ENCODE assay signal across 8 cellular contexts in the genomic region with DNA sequence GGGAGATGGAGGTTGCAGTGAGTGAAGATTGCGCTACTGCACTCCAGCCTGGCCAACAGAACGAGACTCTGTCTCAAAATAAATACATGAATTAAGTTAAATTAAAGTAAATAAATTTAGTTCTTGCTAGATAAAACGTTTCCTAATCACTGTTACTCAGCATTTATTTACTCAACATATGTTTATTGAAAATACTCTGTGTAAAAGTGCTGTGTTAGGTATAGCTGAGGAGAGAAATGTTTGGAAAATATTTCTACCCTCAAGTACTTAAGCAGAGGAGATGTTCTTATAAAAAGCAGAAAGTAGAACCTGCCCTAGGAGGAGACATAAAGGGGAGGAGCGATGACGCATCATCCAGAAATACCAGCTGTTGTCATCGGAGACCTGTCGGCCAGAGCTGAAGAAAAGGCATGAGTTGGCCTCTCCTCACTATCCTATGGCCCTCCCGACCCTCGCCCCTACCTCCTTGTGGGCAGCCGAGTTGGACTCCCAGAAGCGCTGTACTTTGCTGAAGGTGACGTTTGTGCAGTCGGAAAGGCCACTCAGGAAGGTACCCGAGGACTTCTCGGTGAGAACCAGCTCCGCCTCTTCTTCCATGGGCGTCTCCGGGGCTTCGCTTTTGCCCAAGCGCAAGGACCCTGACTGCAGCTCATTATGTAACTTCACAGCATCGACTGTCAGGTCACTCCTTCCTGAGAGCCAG. TPM values are rescaled to one million over a fixed set of nuclear protein-coding genes. Genes with fewer than 3 reads are reported as not detected.
DNase-seq lines count a peak whose midpoint lies in the region; ATAC-seq and TF ChIP-seq lines count a peak whose summit lies in the region.

No MANE protein-coding gene starts in this region.

- H3K27ac ChIP-seq in HUES48 (ENCODE audit: low read depth, low read length): peak overlapping the region; percentile 79
- peak overlapping the region; percentile 36 to 91 for H3K27ac ChIP-seq in SK-N-SH (ENCODE audit: low read depth in 2 of 2, low read length in 1 of 2)
- H3K27ac ChIP-seq in left lung: peak overlapping the region in 1 of 2 donors; percentile 91
- H3K27ac ChIP-seq in stomach: peak overlapping the region; percentile 68 to 86 (median 78)

- peaks cover 7% of the 10 kb centered on the region for H3F3A ChIP-seq in SK-N-SH (replicated peaks; ENCODE audit: insufficient read depth)

- H3K4me1 ChIP-seq in HUES48 (ENCODE audit: control insufficient read depth, insufficient read depth, low read length): peaks cover 7% of the 10 kb centered on the region
- peaks cover 0 to 3% of the 10 kb centered on the region in 2 experiments; a peak in 2 of 4 replicates for H3K4me1 ChIP-seq in SK-N-SH (ENCODE audit: control insufficient read depth in 1 of 2, insufficient read depth in 2 of 2, low read depth in 1 of 2, low read length in 1 of 2)
- peaks cover 3 to 32% of the 10 kb centered on the region in 2 donors for H3K4me1 ChIP-seq in left lung
- H3K4me1 ChIP-seq in stomach: peaks cover 10 to 23% (median 15%) of the 10 kb centered on the region in 4 donors

- TF ChIP-seq POLR2A in stomach (IDR thresholded peaks at IDR 0.05): no peak

- H3K79me2 ChIP-seq in SK-N-SH (ENCODE audit: insufficient read depth): peaks cover 40% of the 10 kb centered on the region

- POLR2A ChIA-PET in SK-N-SH (lab: Yijun Ruan, JAX): interaction anchor here (0.6 to 1.9 kb wide), 4 partner anchors 40 to 238 kb away, joined by 3 to 11 read pairs (median 4); partner anchors contain the start of gene FRAT1

- TF ChIP-seq EP300 in SK-N-SH (IDR thresholded peaks at IDR 0.05; ENCODE audit: borderline replicate concordance in 1 of 2, low read depth in 1 of 2, low read length in 1 of 2): no peak
- TF ChIP-seq EP300 in stomach (IDR thresholded peaks at IDR 0.05): no peak

- CTCF ChIA-PET in SK-N-SH (lab: Yijun Ruan, JAX): interaction anchor here (0.7 to 2.3 kb wide), 6 partner anchors 9 to 154 kb away, joined by 3 to 7 read pairs (median 4); no protein-coding TSS in a partner anchor

- H3K9me3 ChIP-seq in HUES48 (ENCODE audit: control insufficient read depth, insufficient read depth, low read length): no peaks in the 10 kb centered on the region
- no peaks in the 10 kb centered on the region for H3K9me3 ChIP-seq in SK-N-SH
- H3K9me3 ChIP-seq in left lung: no peaks in the 10 kb centered on the region
- no peaks in the 10 kb centered on the region for H3K9me3 ChIP-seq in stomach

- 0 out of 2 replicates have a peak overlapping the region, but pooled peaks have one; percentile 65 for H3K9ac ChIP-seq in HUES48 (ENCODE audit: low read depth, low read length)
- peak overlapping the region; percentile 82 for H3K9ac ChIP-seq in SK-N-SH

- H2AFZ ChIP-seq in SK-N-SH (ENCODE audit: low read depth): peak overlapping the region; percentile 52

- no peaks in the 10 kb centered on the region for H3K9me2 ChIP-seq in SK-N-SH

- intact Hi-C loops in left lung (cut with DNase I): no loop called here
- intact Hi-C loops in stomach (cut with DNase I; ENCODE audit: low total_unique reads): no loop called here

- no peaks in the 10 kb centered on the region for H3K27me3 ChIP-seq in HUES48 (ENCODE audit: control insufficient read depth, insufficient read depth, low read length)
- no peaks in the 10 kb centered on the region for H3K27me3 ChIP-seq in SK-N-SH (ENCODE audit: insufficient read depth)
- no peaks in the 10 kb centered on the region for H3K27me3 ChIP-seq in left lung
- H3K27me3 ChIP-seq in stomach: no peaks in the 10 kb centered on the region

- peak; percentile 59 for ATAC-seq in left lung
- no peak for ATAC-seq in GM21723 (IDR thresholded peaks at IDR 0.05; ENCODE audit: unreplicated experiment)

- WGBS in SK-N-SH (ENCODE audit: low lambda C conversion rate): 10% methylated on average over 20 of the region's 21 CpGs
- whole genome bisulfite sequencing in stomach, 5 donors: 20 to 41% (median 22%) methylated on average over 21 of the region's 21 CpGs

- H3K4me3 ChIP-seq in HUES48 (ENCODE audit: low read depth, low read length): peak overlapping the region; percentile 90
- peak overlapping the region; percentile 73 to 84 for H3K4me3 ChIP-seq in SK-N-SH (ENCODE audit: low read depth in 2 of 2, low read length in 1 of 2)
- peak overlapping the region; percentile 92 to 95 for H3K4me3 ChIP-seq in cardiac fibroblast (replicated peaks in 1 of 2; ENCODE audit: low read depth in 2 of 2, low read length in 2 of 2)
- H3K4me3 ChIP-seq in left lung: peak overlapping the region; percentile 72 to 86
- peak overlapping the region; percentile 61 to 89 (median 78) for H3K4me3 ChIP-seq in stomach

- H3K36me3 ChIP-seq in HUES48 (ENCODE audit: control insufficient read depth, insufficient read depth, low read length) (peaks cover 44% of the 10 kb centered on the region), SK-N-SH (replicated peaks in 1 of 2; ENCODE audit: control insufficient read depth in 1 of 2, insufficient read depth in 2 of 2, low read length in 1 of 2) (peaks cover 11 to 39% of the 10 kb centered on the region in 2 experiments), left lung (peaks cover 0 to 38% of the 10 kb centered on the region in 2 donors), stomach (peaks cover 16 to 31% (median 28%) of the 10 kb centered on the region in 4 donors)

- peak overlapping the region; percentile 91 for H3K4me2 ChIP-seq in SK-N-SH

- H4K20me1 ChIP-seq in SK-N-SH (ENCODE audit: insufficient read depth): no peaks in the 10 kb centered on the region

- peak; percentile 77 for DNase-seq in EL
- DNase-seq in SK-N-SH: peak; percentile 72
- peak; percentile 68 to 85 for DNase-seq in cardiac fibroblast (ENCODE audit: low read depth in 2 of 2)
- no peak for DNase-seq in left lung
- DNase-seq in stomach: peak; percentile 43
- no peak for DNase-seq in DMS153 (lab: John Stamatoyannopoulos, UW)

- TF ChIP-seq CTCF in SK-N-SH (IDR thresholded peaks at IDR 0.05): no peak
- no peak for TF ChIP-seq CTCF in cardiac fibroblast (IDR thresholded peaks at IDR 0.05; ENCODE audit: low read depth, low read length)
- no peak for TF ChIP-seq CTCF in left lung (IDR thresholded peaks at IDR 0.05)
- no peak for TF ChIP-seq CTCF in stomach (IDR thresholded peaks at IDR 0.05)

- no peak for TF ChIP-seq RAD21 in SK-N-SH (IDR thresholded peaks at IDR 0.05; ENCODE audit: low read length)

TF ChIP-seq in SK-N-SH, 30 proteins besides CTCF, POLR2A, EP300 and RAD21 (continues in another document):
- TF ChIP-seq EZH2phosphoT487 (IDR thresholded peaks at IDR 0.05; ENCODE audit: borderline replicate concordance, low read depth) (no peak), MXI1 (IDR thresholded peaks at IDR 0.05; ENCODE audit: low read depth, low read length) (peak; percentile 71), TEAD4 (IDR thresholded peaks at IDR 0.05; ENCODE audit: borderline replicate concordance, insufficient read depth) (no peak), POLR2AphosphoS5 (IDR thresholded peaks at IDR 0.05; ENCODE audit: low read depth, low read length) (0 out of 2 replicates have a peak, but pooled peaks have one; percentile 18), CHD2 (IDR thresholded peaks at IDR 0.05; ENCODE audit: low read length, partially characterized antibody) (no peak), NRF1 (IDR thresholded peaks at IDR 0.05; ENCODE audit: low read depth, low read length) (no peak), SMC3 (IDR thresholded peaks at IDR 0.05; ENCODE audit: low read depth, low read length) (no peak), YY1 (IDR thresholded peaks at IDR 0.05; ENCODE audit: low read depth) (no peak), MEF2A (IDR thresholded peaks at IDR 0.05; ENCODE audit: borderline replicate concordance, low read depth) (0 out of 2 replicates have a peak, but pooled peaks have one; percentile 76), FOXJ3 (CRISPR knock-in tag; IDR thresholded peaks at IDR 0.05) (no peak)
- TF ChIP-seq, protein P1, sequence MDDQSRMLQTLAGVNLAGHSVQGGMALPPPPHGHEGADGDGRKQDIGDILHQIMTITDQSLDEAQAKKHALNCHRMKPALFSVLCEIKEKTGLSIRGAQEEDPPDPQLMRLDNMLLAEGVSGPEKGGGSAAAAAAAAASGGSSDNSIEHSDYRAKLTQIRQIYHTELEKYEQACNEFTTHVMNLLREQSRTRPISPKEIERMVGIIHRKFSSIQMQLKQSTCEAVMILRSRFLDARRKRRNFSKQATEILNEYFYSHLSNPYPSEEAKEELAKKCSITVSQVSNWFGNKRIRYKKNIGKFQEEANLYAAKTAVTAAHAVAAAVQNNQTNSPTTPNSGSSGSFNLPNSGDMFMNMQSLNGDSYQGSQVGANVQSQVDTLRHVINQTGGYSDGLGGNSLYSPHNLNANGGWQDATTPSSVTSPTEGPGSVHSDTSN (IDR thresholded peaks at IDR 0.05): 0 out of 2 replicates have a peak, but pooled peaks have one; percentile 10

RNA-seq across cellular contexts. Expression of gene RRP12, which starts 1.1 kb away (rescaled TPM):
- 40.9 and 46.4 TPM in 2 replicates for polyA plus RNA-seq in SK-N-SH (2012; rRNA removed)
- polyA plus RNA-seq in SK-N-SH (2012; cell fraction: cytosol; rRNA removed): 21.5 and 26.1 TPM in 2 replicates
- polyA plus RNA-seq in SK-N-SH (2012; cell fraction: nucleus; rRNA removed): 123 and 132 TPM in 2 replicates
- 10 to 100 TPM; 21.2 to 40.4 TPM for total RNA-seq in left lung
- 10 to 100 TPM in 4 of 5 donors, 1 to 10 TPM in 1; 3.5 to 22.2 (median 15.6) TPM for total RNA-seq in stomach
- 10 to 100 TPM; 12.0 to 16.8 (median 13.1) TPM for polyA plus RNA-seq in stomach

RNA-seq across cellular contexts. Expression of gene PGAM1, which starts 26.0 kb away (rescaled TPM):
- polyA plus RNA-seq in SK-N-SH (2012; rRNA removed) (398 and 419 TPM in 2 replicates), stomach (100 to 1,000 TPM; 116 to 180 (median 137) TPM)
- 320 and 415 TPM in 2 replicates for polyA plus RNA-seq in SK-N-SH (2012; cell fraction: cytosol; rRNA removed)
- polyA plus RNA-seq in SK-N-SH (2012; cell fraction: nucleus; rRNA removed): 161 and 207 TPM in 2 replicates
- total RNA-seq in left lung (100 to 1,000 TPM; 209 to 236 TPM), stomach (100 to 1,000 TPM in 1 of 5 donors, 10 to 100 TPM in 4; 29.2 to 122 (median 95.6) TPM)

RNA-seq across cellular contexts. Expression of gene EXOSC1, which starts 45.8 kb away (rescaled TPM):
- polyA plus RNA-seq in SK-N-SH (2012; rRNA removed): 49.0 and 50.0 TPM in 2 replicates
- polyA plus RNA-seq in SK-N-SH (2012; cell fraction: cytosol; rRNA removed): 46.6 and 47.9 TPM in 2 replicates
- 25.6 and 31.3 TPM in 2 replicates for polyA plus RNA-seq in SK-N-SH (2012; cell fraction: nucleus; rRNA removed)
- total RNA-seq in left lung: 10 to 100 TPM; 27.2 to 30.4 TPM
- 10 to 100 TPM; 11.6 to 30.6 (median 14.5) TPM for total RNA-seq in stomach
- 10 to 100 TPM; 50.9 to 71.0 (median 52.7) TPM for polyA plus RNA-seq in stomach

RNA-seq across cellular contexts. Expression of gene ZDHHC16, which starts 46.0 kb away (rescaled TPM):
- polyA plus RNA-seq in SK-N-SH (2012; rRNA removed) (71.5 and 84.2 TPM in 2 replicates), stomach (10 to 100 TPM; 29.7 to 36.4 (median 30.7) TPM)
- polyA plus RNA-seq in SK-N-SH (2012; cell fraction: cytosol; rRNA removed): 48.0 and 62.5 TPM in 2 replicates
- polyA plus RNA-seq in SK-N-SH (2012; cell fraction: nucleus; rRNA removed): 76.4 and 107 TPM in 2 replicates
- total RNA-seq in left lung (10 to 100 TPM; 61.5 to 65.2 TPM), stomach (10 to 100 TPM in 4 of 5 donors, 1 to 10 TPM in 1; 5.4 to 98.6 (median 35.9) TPM)

Comparison
In these comparisons a context has a peak if more than half of its experiments do, and no peak if none do; other contexts are left out.
1. DNase-seq: peak in EL (single experiment), SK-N-SH (single experiment), cardiac fibroblast (2 of 2) and stomach (single experiment); none in left lung (0 of 2) and DMS153 (single experiment).
2. Peak in every context shown above with its lines, with median percentiles within 50 percentile points of each other: H3K4me3 ChIP-seq.